ENCODE assay signal across 8 cellular contexts in genomic region chr1:26529655-26530539, GRCh38. TPM values are rescaled to one million over a fixed set of nuclear protein-coding genes. Genes with fewer than 3 reads are reported as not detected.
DNase-seq lines count a peak whose midpoint lies in the region; ATAC-seq and TF ChIP-seq lines count a peak whose summit lies in the region.

TSS of gene RPS6KA1 (plus strand) at chr1:26529761. CDS start at chr1:26529921, 160 bp downstream.

- DNase-seq in G401 (ENCODE audit: low spot score) (peak; percentile 74), Karpas-422 (peak; percentile 84), SW480 (ENCODE audit: low spot score) (peak; percentile 57), adrenal gland (peak in 6 of 7 donors; percentile 54 to 66 (median 64)), left ventricle myocardium inferior (peak; percentile 68), posterior vena cava (ENCODE audit: low spot score) (no peak)

- H2AFZ ChIP-seq in Karpas-422 (ENCODE audit: low read length): peak within 1 kb of the TSS; percentile 93

- TF ChIP-seq POLR2A in adrenal gland (IDR thresholded peaks at IDR 0.05): peak in 1 of 2 donors; percentile 67

- H3K4me1 ChIP-seq in Karpas-422 (ENCODE audit: low read length) (peaks cover 24% of the 10 kb centered on the region), adrenal gland (replicated peaks in 1 of 2) (peaks cover 11 to 19% of the 10 kb centered on the region in 2 donors), left ventricle myocardium inferior (peaks cover 21% of the 10 kb centered on the region)

- 0 to 4% (median 1%) methylated on average over 9 to 89 of the region's 90 CpGs for WGBS in adrenal gland, 4 donors

- H3K4me3 ChIP-seq in Karpas-422 (ENCODE audit: low read length): peak within 1 kb of the TSS; percentile 75
- H3K4me3 ChIP-seq in adrenal gland: peak within 1 kb of the TSS; percentile 49 to 94 (median 60)
- H3K4me3 ChIP-seq in left ventricle myocardium inferior: peak within 1 kb of the TSS; percentile 80

- intact Hi-C loops in adrenal gland (cut with DNase I): no loop called here
- intact Hi-C loops in left ventricle myocardium inferior (cut with micrococcal nuclease): no loop called here
- intact Hi-C loops in posterior vena cava (cut with DNase I): no loop called here

- peak within 1 kb of the TSS; percentile 84 for H3K4me2 ChIP-seq in Karpas-422 (ENCODE audit: low read depth, low read length, poor library complexity, severe bottlenecking)

- peaks cover 19% of the 10 kb centered on the region; the same call in 1 of the 2 replicates for H4K20me1 ChIP-seq in Karpas-422 (ENCODE audit: insufficient read depth, low read depth, low read length)

- in situ Hi-C loops in G401 (cut with HindIII; ENCODE audit: low sequenced_read_pairs): no loop called here

- H3K9me3 ChIP-seq in Karpas-422 (ENCODE audit: low read length): no peaks in the 10 kb centered on the region
- H3K9me3 ChIP-seq in adrenal gland (replicated peaks in 1 of 3): no peaks in the 10 kb centered on the region
- no peaks in the 10 kb centered on the region for H3K9me3 ChIP-seq in left ventricle myocardium inferior (replicated peaks)

- H3K9ac ChIP-seq in Karpas-422 (ENCODE audit: low read length): peak within 1 kb of the TSS; percentile 76

- H3K36me3 ChIP-seq in Karpas-422 (ENCODE audit: insufficient read depth, low read length) (no peaks in the 10 kb centered on the region), adrenal gland (replicated peaks in 1 of 2) (no peaks in the 10 kb centered on the region), left ventricle myocardium inferior (no peaks in the 10 kb centered on the region)

- no peaks in the 10 kb centered on the region for H3K9me2 ChIP-seq in Karpas-422 (replicated peaks; ENCODE audit: insufficient read depth, low read length)

- peak; percentile 61 for ATAC-seq in GM21737 (IDR thresholded peaks at IDR 0.05; ENCODE audit: unreplicated experiment)
- ATAC-seq in GM21786 (IDR thresholded peaks at IDR 0.05; ENCODE audit: unreplicated experiment): no peak

- TF ChIP-seq CTCF in adrenal gland (IDR thresholded peaks at IDR 0.05): no peak
- TF ChIP-seq CTCF in left ventricle myocardium inferior (IDR thresholded peaks at IDR 0.05; ENCODE audit: borderline replicate concordance): no peak

- no peaks in the 10 kb centered on the region for H3K79me2 ChIP-seq in Karpas-422 (ENCODE audit: low read length)

- no peaks in the 10 kb centered on the region for H3K27me3 ChIP-seq in Karpas-422 (ENCODE audit: low read length)
- H3K27me3 ChIP-seq in adrenal gland: no peaks in the 10 kb centered on the region
- peaks cover 15% of the 10 kb centered on the region for H3K27me3 ChIP-seq in left ventricle myocardium inferior (ENCODE audit: low read depth)

- H3K27ac ChIP-seq in Karpas-422 (ENCODE audit: low read length) (no peak within 1 kb of the TSS), adrenal gland (peak within 1 kb of the TSS in 3 of 5 donors; percentile 57 to 88 (median 77)), left ventricle myocardium inferior (replicated peaks) (peak within 1 kb of the TSS; percentile 46)

RNA-seq across cellular contexts. Expression of gene RPS6KA1, which starts in this region (rescaled TPM):
- total RNA-seq in G401 (2014; rRNA removed; shearing (Covaris generic)): 254 and 296 TPM in 2 replicates
- total RNA-seq in Karpas-422 (2014; rRNA removed; shearing (Covaris generic); ENCODE audit: low replicate concordance): 85.3 and 106 TPM in 2 replicates
- total RNA-seq in adrenal gland (10 to 100 TPM; 37.7 to 50.5 (median 40.1) TPM), left ventricle myocardium inferior (4.9 TPM), posterior vena cava (10 to 100 TPM; 10.2 to 13.9 TPM)
- 10 to 100 TPM; 17.1 to 45.8 (median 28.4) TPM for polyA plus RNA-seq in adrenal gland
